In genomic region chr7:9100289-9100688, GRCh38 we compare ENCODE assay signal across 24 cellular contexts.
DNase-seq lines count a peak whose midpoint lies in the region; ATAC-seq, FAIRE-seq and TF ChIP-seq lines count a peak whose summit lies in the region.
"Had no signal": no experiment of that assay in that cellular context is flagged by ENCODE, and none has a peak within 500 bp of the region (broad histone marks: within the 10 kb centered on the region; RNA-seq: fewer than 3 reads in every experiment).

No MANE protein-coding gene starts in this region.

- H3K4me1 ChIP-seq in IMR-90 (ENCODE audit: control insufficient read depth, insufficient read depth, low read length) (no peaks in the 10 kb centered on the region), K562 (replicated peaks in 1 of 2; ENCODE audit: control insufficient read depth in 2 of 2, insufficient read depth in 2 of 2, low read length in 2 of 2) (no peaks in the 10 kb centered on the region), mesenchymal stem cell (ENCODE audit: control insufficient read depth, insufficient read depth, low read depth, low read length) (no peaks in the 10 kb centered on the region), uterus (no peaks in the 10 kb centered on the region)
- H3K4me1 ChIP-seq: A549; BE2C; BLaER1 treated with 17β-estradiol and CSF1 and Interleukin-3, amounts not matched to agents 10 nM and 100 nM had no signal

- peak; percentile 48 for DNase-seq in H4 (ENCODE audit: low spot score)
- no peak for DNase-seq in IMR-90
- DNase-seq in K562 (ENCODE audit: extremely low read depth in 1 of 4, low spot score in 3 of 4): no peak
- peak; percentile 5 for DNase-seq in mesenchymal stem cell
- DNase-seq in uterus: no peak
- no peak for DNase-seq in HTR-8/SVneo (ENCODE audit: insufficient read length, low spot score)
- no peak for DNase-seq in NCI-H526 treated with DMSO at 0.1 percent for 48 hours (lab: John Stamatoyannopoulos, UW)
- DNase-seq: 8988T; ACHN; AML-193; BE2C; Calu3; CD4-positive, alpha-beta T cell; CD8-positive, alpha-beta memory T cell; DMS53; DMS79 treated with DMSO at 0.1 percent for 48 hours; GF-D8; H7 had no signal

- TF ChIP-seq EP300 in K562 (IDR thresholded peaks at IDR 0.05; ENCODE audit: low read length): no peak

- BruUV-seq in IMR-90 (replicated peaks; lab: Mats Ljungman, UMichigan) (no TSS peak), K562 (replicated peaks; lab: Mats Ljungman, UMichigan) (no TSS peak)

- no peak overlapping the region for H4K5ac ChIP-seq in IMR-90 (ENCODE audit: low read depth, low read length)

- ATAC-seq in IMR-90 (ENCODE audit: low read depth) (no peak), K562 (no peak)
- ATAC-seq: A549, GM23338, HCT116 had no signal

- no peak overlapping the region for H2BK120ac ChIP-seq in IMR-90 (ENCODE audit: low read depth, low read length)
- H2BK120ac ChIP-seq in mesenchymal stem cell (ENCODE audit: low read depth, low read length): no peak overlapping the region

- dilution Hi-C loops in IMR-90 (cut with HindIII; ENCODE audit: low sequenced_read_pairs, unreplicated experiment): no loop called here

- H3K27ac ChIP-seq in IMR-90 (ENCODE audit: insufficient read depth, low read length) (no peak overlapping the region), K562 (ENCODE audit: extremely low read depth, low read depth, low read length) (no peak overlapping the region), mesenchymal stem cell (ENCODE audit: low read length, poor library complexity, severe bottlenecking) (no peak overlapping the region), uterus (no peak overlapping the region)
- H3K27ac ChIP-seq: A549; BLaER1 treated with 17β-estradiol and CSF1 and Interleukin-3, amounts not matched to agents 10 nM and 100 nM had no signal

- no peak overlapping the region for H2AK9ac ChIP-seq in IMR-90 (replicated peaks; ENCODE audit: low read depth, low read length, poor library complexity)

- H3K18ac ChIP-seq in IMR-90 (ENCODE audit: low read depth, low read length): no peak overlapping the region
- no peak overlapping the region for H3K18ac ChIP-seq in mesenchymal stem cell (ENCODE audit: low read depth in 1 of 2, low read length in 2 of 2)

- H3K4me2 ChIP-seq in IMR-90 (ENCODE audit: low read depth, low read length) (no peak overlapping the region), K562 (ENCODE audit: insufficient read depth, low read length) (no peak overlapping the region), mesenchymal stem cell (ENCODE audit: low read length, poor library complexity, severe bottlenecking) (no peak overlapping the region)
- H3K4me2 ChIP-seq: A549; BLaER1 treated with 17β-estradiol and CSF1 and Interleukin-3, amounts not matched to agents 10 nM and 100 nM; GM23338 had no signal

- TF ChIP-seq POLR2A in IMR-90 (IDR thresholded peaks at IDR 0.05; ENCODE audit: low read depth, low read length) (no peak), K562 (conservative IDR thresholded peaks at IDR 0.05) (no peak), uterus (IDR thresholded peaks at IDR 0.05) (no peak)

- no peak overlapping the region for H3K4ac ChIP-seq in IMR-90 (ENCODE audit: low read depth, low read length)
- no peak overlapping the region for H3K4ac ChIP-seq in mesenchymal stem cell (ENCODE audit: low read depth in 1 of 2, low read length in 2 of 2)

- no CpG with 5 or more reads among the region's 2 CpGs for WGBS in IMR-90 (ENCODE audit: extremely low coverage in 2 of 2, insufficient read length in 1 of 2), 2 experiments
- 4% methylated on average over 2 of the region's 2 CpGs for WGBS in K562 (ENCODE audit: insufficient coverage, low coverage, missing lambda C conversion rate)
- WGBS in mesenchymal stem cell: no CpG with 5 or more reads among the region's 2 CpGs

- H4K8ac ChIP-seq in IMR-90 (ENCODE audit: low read depth in 2 of 2, low read length in 2 of 2) (no peak overlapping the region), mesenchymal stem cell (ENCODE audit: low read length) (no peak overlapping the region)

- in situ Hi-C loops in IMR-90 (cut with MboI; ENCODE audit: low sequenced_read_pairs): no loop called here
- in situ Hi-C loops in K562 (cut with MboI): no loop called here

- H3K23ac ChIP-seq in IMR-90 (ENCODE audit: low read depth, low read length): no peak overlapping the region
- no peak overlapping the region for H3K23ac ChIP-seq in mesenchymal stem cell (ENCODE audit: low read length in 2 of 2)

- no peak overlapping the region for H3K9ac ChIP-seq in IMR-90 (ENCODE audit: low read depth, low read length)
- H3K9ac ChIP-seq in K562 (ENCODE audit: insufficient read depth in 1 of 2, low read depth in 2 of 2, low read length in 2 of 2): no peak overlapping the region
- no peak overlapping the region for H3K9ac ChIP-seq in mesenchymal stem cell (ENCODE audit: low read length)
- H3K9ac ChIP-seq: BLaER1 treated with 17β-estradiol and CSF1 and Interleukin-3, amounts not matched to agents 10 nM and 100 nM had no signal

- H2BK12ac ChIP-seq in mesenchymal stem cell (ENCODE audit: low read length in 2 of 2): no peak overlapping the region

- H3K4me3 ChIP-seq in IMR-90 (ENCODE audit: insufficient read depth, low read depth, low read length): no peak overlapping the region
- no peak overlapping the region for H3K4me3 ChIP-seq in K562
- no peak overlapping the region for H3K4me3 ChIP-seq in mesenchymal stem cell (ENCODE audit: insufficient read depth in 1 of 2, low read depth in 1 of 2, low read length in 2 of 2)
- H3K4me3 ChIP-seq in uterus: no peak overlapping the region
- H3K4me3 ChIP-seq: A549; BLaER1 treated with 17β-estradiol and CSF1 and Interleukin-3, amounts not matched to agents 10 nM and 100 nM; GM23338 had no signal

- H3K79me1 ChIP-seq in IMR-90 (ENCODE audit: low read depth in 1 of 2, low read length in 2 of 2): no peaks in the 10 kb centered on the region
- H3K79me1 ChIP-seq in mesenchymal stem cell (replicated peaks; ENCODE audit: low read length, poor library complexity, severe bottlenecking): no peaks in the 10 kb centered on the region

- no peak overlapping the region for H2BK15ac ChIP-seq in IMR-90 (ENCODE audit: low read depth, low read length)
- no peak overlapping the region for H2BK15ac ChIP-seq in mesenchymal stem cell (ENCODE audit: low read depth, poor library complexity, severe bottlenecking)

- H2BK5ac ChIP-seq in IMR-90 (ENCODE audit: low read depth, low read length, poor library complexity, severe bottlenecking) (no peak overlapping the region), mesenchymal stem cell (ENCODE audit: low read depth, low read length, poor library complexity, severe bottlenecking) (no peak overlapping the region)

- no peaks in the 10 kb centered on the region for H3K79me2 ChIP-seq in K562 (ENCODE audit: control insufficient read depth, insufficient read depth, low read length)

- H3K9me1 ChIP-seq in IMR-90 (ENCODE audit: insufficient read depth, low read length) (no peaks in the 10 kb centered on the region), K562 (ENCODE audit: control insufficient read depth, insufficient read depth, low read length) (no peaks in the 10 kb centered on the region)

- FAIRE-seq in K562 (lab: Jason Lieb, UNC) (no peak), HTR-8/SVneo (lab: Jason Lieb, UNC) (no peak)
- FAIRE-seq: A549, GM12891, GM18507 had no signal

- H2AK5ac ChIP-seq in IMR-90 (ENCODE audit: low read depth, low read length) (no peak overlapping the region), mesenchymal stem cell (ENCODE audit: low read length, severe bottlenecking) (no peak overlapping the region)

- H4K20me1 ChIP-seq in IMR-90 (ENCODE audit: insufficient read depth, low read length) (no peaks in the 10 kb centered on the region), K562 (replicated peaks; ENCODE audit: control insufficient read depth, insufficient read depth, low read length) (no peaks in the 10 kb centered on the region)
- H4K20me1 ChIP-seq: BLaER1 treated with 17β-estradiol and CSF1 and Interleukin-3, amounts not matched to agents 10 nM and 100 nM had no signal

- CTCF ChIA-PET in IMR-90 (lab: Yijun Ruan, JAX) (no interaction called here), K562 (lab: Yijun Ruan, JAX; ENCODE audit: low intra/inter-chr PET ratio) (no interaction called here)

- no peak overlapping the region for H2BK20ac ChIP-seq in IMR-90 (ENCODE audit: low read depth, low read length)

- H3K9me3 ChIP-seq in IMR-90 (ENCODE audit: control insufficient read depth, insufficient read depth, low read length) (peaks cover 6% of the 10 kb centered on the region; the same call in 1 of the 2 replicates), K562 (replicated peaks; ENCODE audit: control insufficient read depth, insufficient read depth, low read depth, low read length) (no peaks in the 10 kb centered on the region), mesenchymal stem cell (ENCODE audit: control insufficient read depth, low read length) (peaks cover 19% of the 10 kb centered on the region), uterus (no peaks in the 10 kb centered on the region)
- H3K9me3 ChIP-seq: A549, BE2C had no signal

- POLR2A ChIA-PET in IMR-90 (lab: Charles Lee; ENCODE audit: unreplicated experiment) (no interaction called here), K562 (lab: Yijun Ruan, JAX) (no interaction called here)

- no peaks in the 10 kb centered on the region for H3K36me3 ChIP-seq in IMR-90 (ENCODE audit: control insufficient read depth, insufficient read depth, low read length)
- no peaks in the 10 kb centered on the region for H3K36me3 ChIP-seq in K562 (ENCODE audit: control insufficient read depth, insufficient read depth, low read length)
- no peaks in the 10 kb centered on the region for H3K36me3 ChIP-seq in mesenchymal stem cell (ENCODE audit: control insufficient read depth in 1 of 2, insufficient read depth in 2 of 2, low read depth in 1 of 2, low read length in 2 of 2)
- H3K36me3 ChIP-seq in uterus: no peaks in the 10 kb centered on the region
- H3K36me3 ChIP-seq: BE2C; BLaER1 treated with 17β-estradiol and CSF1 and Interleukin-3, amounts not matched to agents 10 nM and 100 nM had no signal

- H4K91ac ChIP-seq in IMR-90 (ENCODE audit: insufficient read depth, low read depth, low read length) (no peak overlapping the region), mesenchymal stem cell (ENCODE audit: low read length) (no peak overlapping the region)

- H2AFZ ChIP-seq in IMR-90 (replicated peaks; ENCODE audit: low read length, poor library complexity): no peak overlapping the region
- H2AFZ ChIP-seq in K562 (ENCODE audit: low read depth, low read length): no peak overlapping the region
- no peak overlapping the region for H2AFZ ChIP-seq in mesenchymal stem cell (ENCODE audit: low read depth, low read length)
- H2AFZ ChIP-seq: GM23338 had no signal

- H3K56ac ChIP-seq in IMR-90 (ENCODE audit: extremely low read depth, insufficient read depth, low read length): no peak overlapping the region

- TF ChIP-seq RAD21 in IMR-90 (IDR thresholded peaks at IDR 0.05; ENCODE audit: low read length) (no peak), K562 (CRISPR knock-in tag; conservative IDR thresholded peaks at IDR 0.05 in 1 of 2, IDR thresholded peaks at IDR 0.05 in 1 of 2) (no peak)

- TF ChIP-seq CTCF in IMR-90 (conservative IDR thresholded peaks at IDR 0.05; ENCODE audit: low read depth, low read length): no peak
- no peak for TF ChIP-seq CTCF in K562 (IDR thresholded peaks at IDR 0.05 in 2 of 3, conservative IDR thresholded peaks at IDR 0.05 in 1 of 3; ENCODE audit: insufficient read depth in 2 of 3, low read depth in 1 of 3, low read length in 3 of 3)
- TF ChIP-seq CTCF in uterus (IDR thresholded peaks at IDR 0.05): no peak

- H3K27me3 ChIP-seq in IMR-90 (ENCODE audit: control insufficient read depth, insufficient read depth, low read length): no peaks in the 10 kb centered on the region
- H3K27me3 ChIP-seq in K562 (ENCODE audit: control insufficient read depth in 2 of 2, insufficient read depth in 2 of 2, low read length in 2 of 2): no peaks in the 10 kb centered on the region
- H3K27me3 ChIP-seq in mesenchymal stem cell (ENCODE audit: control insufficient read depth in 1 of 2, insufficient read depth in 1 of 2, low read length in 2 of 2): no peaks in the 10 kb centered on the region
- no peaks in the 10 kb centered on the region for H3K27me3 ChIP-seq in uterus
- H3K27me3 ChIP-seq: BE2C; BLaER1 treated with 17β-estradiol and CSF1 and Interleukin-3, amounts not matched to agents 10 nM and 100 nM had no signal

- intact Hi-C loops in IMR-90 (cut with micrococcal nuclease) (no loop called here), K562 (cut with micrococcal nuclease) (no loop called here), uterus (cut with DNase I; ENCODE audit: low total_unique reads) (no loop called here)

- H3K14ac ChIP-seq in IMR-90 (replicated peaks; ENCODE audit: low read depth, low read length) (no peak overlapping the region), mesenchymal stem cell (ENCODE audit: low read length in 2 of 2) (no peak overlapping the region)

Comparison
In these comparisons a context has a peak if more than half of its experiments do, and no peak if none do; other contexts are left out.
1. DNase-seq: peak in H4 (single experiment) and mesenchymal stem cell (single experiment); none in IMR-90 (single experiment), K562 (0 of 4), uterus (0 of 2), HTR-8/SVneo (single experiment) and NCI-H526 treated with DMSO at 0.1 percent for 48 hours (single experiment).